Comparison of ENCODE assay signal across 1 cellular context in genomic region chr1:202692959-202693555, GRCh38.
TF ChIP-seq lines count a peak whose summit lies in the region.

No MANE protein-coding gene starts in this region.

TF ChIP-seq in HEK293, 187 proteins besides CTCF, POLR2A, EP300 and RAD21 (continued from another document):
- no peak for TF ChIP-seq ZNF362 (tag by site-specific recombination; IDR thresholded peaks at IDR 0.05)
